ENCODE assay signal across 1 cellular context in the genomic region with DNA sequence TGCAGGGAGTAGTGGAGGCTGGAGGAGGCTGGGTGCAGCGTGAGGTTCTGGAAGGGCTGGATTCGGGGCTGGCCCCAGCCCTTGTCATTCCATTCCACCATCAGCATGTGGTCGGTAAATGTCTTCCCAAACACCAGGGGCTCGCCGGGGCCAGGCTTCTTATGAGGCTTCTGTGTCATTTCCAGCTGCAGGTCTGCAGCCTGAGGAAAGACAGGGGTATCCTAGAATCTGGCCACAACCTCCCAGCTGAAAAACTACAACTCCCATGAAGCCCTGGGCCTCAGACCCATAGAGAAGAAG.
TF ChIP-seq lines count a peak whose summit lies in the region.

No MANE protein-coding gene starts in this region.

TF ChIP-seq in HEK293, 187 proteins besides CTCF, POLR2A, EP300 and RAD21 (continued from another document):
- TF ChIP-seq, protein P1, sequence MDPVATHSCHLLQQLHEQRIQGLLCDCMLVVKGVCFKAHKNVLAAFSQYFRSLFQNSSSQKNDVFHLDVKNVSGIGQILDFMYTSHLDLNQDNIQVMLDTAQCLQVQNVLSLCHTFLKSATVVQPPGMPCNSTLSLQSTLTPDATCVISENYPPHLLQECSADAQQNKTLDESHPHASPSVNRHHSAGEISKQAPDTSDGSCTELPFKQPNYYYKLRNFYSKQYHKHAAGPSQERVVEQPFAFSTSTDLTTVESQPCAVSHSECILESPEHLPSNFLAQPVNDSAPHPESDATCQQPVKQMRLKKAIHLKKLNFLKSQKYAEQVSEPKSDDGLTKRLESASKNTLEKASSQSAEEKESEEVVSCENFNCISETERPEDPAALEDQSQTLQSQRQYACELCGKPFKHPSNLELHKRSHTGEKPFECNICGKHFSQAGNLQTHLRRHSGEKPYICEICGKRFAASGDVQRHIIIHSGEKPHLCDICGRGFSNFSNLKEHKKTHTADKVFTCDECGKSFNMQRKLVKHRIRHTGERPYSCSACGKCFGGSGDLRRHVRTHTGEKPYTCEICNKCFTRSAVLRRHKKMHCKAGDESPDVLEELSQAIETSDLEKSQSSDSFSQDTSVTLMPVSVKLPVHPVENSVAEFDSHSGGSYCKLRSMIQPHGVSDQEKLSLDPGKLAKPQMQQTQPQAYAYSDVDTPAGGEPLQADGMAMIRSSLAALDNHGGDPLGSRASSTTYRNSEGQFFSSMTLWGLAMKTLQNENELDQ (tag by site-specific recombination; IDR thresholded peaks at IDR 0.05; ENCODE audit: low read depth), result no peak
- no peak for TF ChIP-seq ZNF146 (tag by site-specific recombination; IDR thresholded peaks at IDR 0.05)
- TF ChIP-seq ZNF335 (tag by site-specific recombination; conservative IDR thresholded peaks at IDR 0.05), result peak; percentile 59; the same call in 1 of the 2 replicates
- TF ChIP-seq ZNF561 (tag by site-specific recombination; IDR thresholded peaks at IDR 0.05; ENCODE audit: borderline replicate concordance), result 0 out of 2 replicates have a peak, but pooled peaks have one; percentile 18
- peak; percentile 96 for TF ChIP-seq ZNF76 (tag by site-specific recombination; IDR thresholded peaks at IDR 0.05; ENCODE audit: borderline replicate concordance, low read depth)
- TF ChIP-seq GLIS1 (tag by site-specific recombination; IDR thresholded peaks at IDR 0.05), result no peak
- TF ChIP-seq SALL2 (tag by site-specific recombination; IDR thresholded peaks at IDR 0.05; ENCODE audit: borderline replicate concordance), result no peak
- TF ChIP-seq ZFP3 (tag by site-specific recombination; IDR thresholded peaks at IDR 0.05; ENCODE audit: low read depth), result no peak
- TF ChIP-seq ZNF175 (tag by site-specific recombination; IDR thresholded peaks at IDR 0.05), result no peak
- TF ChIP-seq ZNF560 (tag by site-specific recombination; IDR thresholded peaks at IDR 0.05; ENCODE audit: borderline replicate concordance), result no peak
- TF ChIP-seq ZNF2 (tag by site-specific recombination; IDR thresholded peaks at IDR 0.05), result no peak
- TF ChIP-seq, protein P2, sequence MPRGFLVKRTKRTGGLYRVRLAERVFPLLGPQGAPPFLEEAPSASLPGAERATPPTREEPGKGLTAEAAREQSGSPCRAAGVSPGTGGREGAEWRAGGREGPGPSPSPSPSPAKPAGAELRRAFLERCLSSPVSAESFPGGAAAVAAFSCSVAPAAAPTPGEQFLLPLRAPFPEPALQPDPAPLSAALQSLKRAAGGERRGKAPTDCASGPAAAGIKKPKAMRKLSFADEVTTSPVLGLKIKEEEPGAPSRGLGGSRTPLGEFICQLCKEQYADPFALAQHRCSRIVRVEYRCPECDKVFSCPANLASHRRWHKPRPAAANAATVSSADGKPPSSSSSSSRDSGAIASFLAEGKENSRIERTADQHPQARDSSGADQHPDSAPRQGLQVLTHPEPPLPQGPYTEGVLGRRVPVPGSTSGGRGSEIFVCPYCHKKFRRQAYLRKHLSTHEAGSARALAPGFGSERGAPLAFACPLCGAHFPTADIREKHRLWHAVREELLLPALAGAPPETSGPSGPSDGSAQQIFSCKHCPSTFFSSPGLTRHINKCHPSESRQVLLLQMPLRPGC (tag by site-specific recombination; IDR thresholded peaks at IDR 0.05), result no peak
- TF ChIP-seq ZNF843 (tag by site-specific recombination; IDR thresholded peaks at IDR 0.05), result no peak
- TF ChIP-seq, protein P3, sequence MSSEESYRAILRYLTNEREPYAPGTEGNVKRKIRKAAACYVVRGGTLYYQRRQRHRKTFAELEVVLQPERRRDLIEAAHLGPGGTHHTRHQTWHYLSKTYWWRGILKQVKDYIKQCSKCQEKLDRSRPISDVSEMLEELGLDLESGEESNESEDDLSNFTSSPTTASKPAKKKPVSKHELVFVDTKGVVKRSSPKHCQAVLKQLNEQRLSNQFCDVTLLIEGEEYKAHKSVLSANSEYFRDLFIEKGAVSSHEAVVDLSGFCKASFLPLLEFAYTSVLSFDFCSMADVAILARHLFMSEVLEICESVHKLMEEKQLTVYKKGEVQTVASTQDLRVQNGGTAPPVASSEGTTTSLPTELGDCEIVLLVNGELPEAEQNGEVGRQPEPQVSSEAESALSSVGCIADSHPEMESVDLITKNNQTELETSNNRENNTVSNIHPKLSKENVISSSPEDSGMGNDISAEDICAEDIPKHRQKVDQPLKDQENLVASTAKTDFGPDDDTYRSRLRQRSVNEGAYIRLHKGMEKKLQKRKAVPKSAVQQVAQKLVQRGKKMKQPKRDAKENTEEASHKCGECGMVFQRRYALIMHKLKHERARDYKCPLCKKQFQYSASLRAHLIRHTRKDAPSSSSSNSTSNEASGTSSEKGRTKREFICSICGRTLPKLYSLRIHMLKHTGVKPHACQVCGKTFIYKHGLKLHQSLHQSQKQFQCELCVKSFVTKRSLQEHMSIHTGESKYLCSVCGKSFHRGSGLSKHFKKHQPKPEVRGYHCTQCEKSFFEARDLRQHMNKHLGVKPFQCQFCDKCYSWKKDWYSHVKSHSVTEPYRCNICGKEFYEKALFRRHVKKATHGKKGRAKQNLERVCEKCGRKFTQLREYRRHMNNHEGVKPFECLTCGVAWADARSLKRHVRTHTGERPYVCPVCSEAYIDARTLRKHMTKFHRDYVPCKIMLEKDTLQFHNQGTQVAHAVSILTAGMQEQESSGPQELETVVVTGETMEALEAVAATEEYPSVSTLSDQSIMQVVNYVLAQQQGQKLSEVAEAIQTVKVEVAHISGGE (tag by site-specific recombination; conservative IDR thresholded peaks at IDR 0.05; ENCODE audit: low read depth), result no peak
- no peak for TF ChIP-seq ZNF341 (tag by site-specific recombination; IDR thresholded peaks at IDR 0.05; ENCODE audit: low read depth)
- TF ChIP-seq ZNF248 (tag by site-specific recombination; IDR thresholded peaks at IDR 0.05), result no peak
- TF ChIP-seq ZNF776 (tag by site-specific recombination; IDR thresholded peaks at IDR 0.05; ENCODE audit: borderline replicate concordance), result no peak
- no peak for TF ChIP-seq ZNF701 (tag by site-specific recombination; IDR thresholded peaks at IDR 0.05)
- no peak for TF ChIP-seq ZNF544 (tag by site-specific recombination; IDR thresholded peaks at IDR 0.05)
TF ChIP-seq in HEK293: peak in this region for 3.
